In the genomic region with DNA sequence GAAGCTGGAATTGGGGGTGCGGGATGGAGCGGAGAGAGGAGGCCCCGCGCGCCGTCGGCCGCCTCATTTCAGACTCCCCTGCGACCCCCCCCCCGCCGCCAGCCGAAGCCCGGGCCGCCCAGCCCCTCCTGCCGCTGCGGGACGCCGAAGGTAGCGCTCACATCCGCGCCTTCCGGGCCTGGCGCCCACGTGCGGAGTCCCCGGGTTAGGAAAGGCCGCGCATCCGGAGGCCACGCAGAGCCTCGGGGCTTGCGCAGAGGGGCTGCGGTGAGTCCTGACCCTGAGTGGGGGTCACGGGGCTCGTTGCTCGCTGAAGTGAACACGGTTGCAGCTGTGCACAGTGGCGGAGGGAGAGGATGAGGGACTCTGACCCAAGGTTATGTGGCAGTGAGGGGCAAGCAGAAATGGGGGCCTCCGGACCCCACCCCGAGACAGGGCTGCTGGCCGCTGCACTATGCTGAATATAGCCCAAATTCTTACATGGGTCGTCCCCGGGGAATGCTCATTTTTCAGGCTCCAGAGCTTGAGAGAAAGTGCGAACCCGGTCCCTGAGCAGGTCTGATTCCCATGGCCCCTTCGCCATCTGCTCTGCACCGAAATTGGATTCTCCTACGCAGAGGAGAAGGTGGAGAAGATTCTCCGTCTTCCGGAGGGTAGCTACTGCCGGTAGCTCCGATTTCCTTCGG, we compare ENCODE assay signal across 8 cellular contexts. TPM values are rescaled to one million over a fixed set of nuclear protein-coding genes. Genes with fewer than 3 reads are reported as not detected.
A peak's percentile ranks its signal among the peaks of the same experiment; 100 is the strongest.
DNase-seq lines count a peak whose midpoint lies in the region; ATAC-seq and TF ChIP-seq lines count a peak whose summit lies in the region.

No MANE protein-coding gene starts in this region.

- TF ChIP-seq CTCF in MCF 10A (IDR thresholded peaks at IDR 0.05; ENCODE audit: unreplicated experiment) = no peak

- H3K9me3 Mint-ChIP-seq in MCF 10A (ENCODE audit: unreplicated experiment) = no peaks in the 10 kb centered on the region

- H3K36me3 ChIP-seq in HUES6 (ENCODE audit: control insufficient read depth, insufficient read depth, low read length) = peaks cover 50% of the 10 kb centered on the region

- DNase-seq in EL (peak; percentile 62), UCSD-AML1 (lab: John Stamatoyannopoulos, UW; ENCODE audit: unreplicated experiment) (peak; percentile 64), MCF 10A (ENCODE audit: unreplicated experiment) (peak; percentile 70), islet precursor cell (peak; percentile 68), OCI-M2 (lab: John Stamatoyannopoulos, UW; ENCODE audit: unreplicated experiment) (no peak)
- peak; percentile 4 to 37 for DNase-seq in stimulated activated CD4-positive, alpha-beta T cell treated with anti-CD3 and anti-CD28 coated beads, Interleukin-15, amount 100 ng/mL, for 1 hour (ENCODE audit: low read depth in 1 of 2, low spot score in 1 of 2)

- peaks cover 41% of the 10 kb centered on the region for H3K4me1 Mint-ChIP-seq in MCF 10A (ENCODE audit: insufficient read depth, unreplicated experiment)

- H3K9me3 ChIP-seq in HUES6 (ENCODE audit: control insufficient read depth, insufficient read depth, low read depth, low read length) = no peaks in the 10 kb centered on the region

- POLR2A ChIA-PET in MCF 10A (lab: Yijun Ruan, JAX) = interaction anchor here (0.6 to 3.3 kb wide), 36 partner anchors 8 to 1129 kb away, joined by 3 to 53 read pairs (median 4); a partner anchor contains a TSS

- no peaks in the 10 kb centered on the region for H3K27me3 Mint-ChIP-seq in MCF 10A (ENCODE audit: insufficient read depth, unreplicated experiment)

- H3K4me3 ChIP-seq in HUES6 (ENCODE audit: low read depth, low read length) = peak overlapping the region; percentile 96

- peaks cover 51% of the 10 kb centered on the region for H3K4me1 ChIP-seq in HUES6 (ENCODE audit: control insufficient read depth, insufficient read depth, low read length)

- H3K9ac ChIP-seq in HUES6 (ENCODE audit: low read length) = peak overlapping the region; percentile 87

- BruUV-seq in MCF 10A (replicated peaks; lab: Mats Ljungman, UMichigan) = no TSS peak

- peaks cover 43% of the 10 kb centered on the region for H3K36me3 Mint-ChIP-seq in MCF 10A (ENCODE audit: insufficient read depth, unreplicated experiment)

- peak; percentile 41 for ATAC-seq in GM21447 (IDR thresholded peaks at IDR 0.05; ENCODE audit: unreplicated experiment)

- CTCF ChIA-PET in MCF 10A (lab: Yijun Ruan, JAX) = interaction anchor here (0.5 to 2.3 kb wide), 13 partner anchors 9 to 635 kb away, joined by 3 to 10 read pairs (median 3); no protein-coding TSS in a partner anchor

- intact Hi-C loops in MCF 10A (cut with micrococcal nuclease) = loop anchor here (1.0 to 10.0 kb wide), 4 partner anchors 122 to 425 kb away; a partner anchor contains a TSS

- peak overlapping the region; percentile 84 for H3K27ac Mint-ChIP-seq in MCF 10A (ENCODE audit: low read depth, unreplicated experiment)

- H3K27me3 ChIP-seq in HUES6 (ENCODE audit: control insufficient read depth, insufficient read depth, low read length) = no peaks in the 10 kb centered on the region

- H3K27ac ChIP-seq in HUES6 (ENCODE audit: low read depth, low read length) = peak overlapping the region; percentile 87; the same call in 1 of the 2 replicates

- peak overlapping the region; percentile 93 for H3K4me3 Mint-ChIP-seq in MCF 10A (ENCODE audit: unreplicated experiment)

RNA-seq across cellular contexts. Expression of a gene that starts 0.7 kb away (rescaled TPM):
- total RNA-seq in MCF 10A (2022) = 58.0 and 67.2 TPM in 2 replicates
